ENCODE assay signal across 9 cellular contexts in the genomic region with DNA sequence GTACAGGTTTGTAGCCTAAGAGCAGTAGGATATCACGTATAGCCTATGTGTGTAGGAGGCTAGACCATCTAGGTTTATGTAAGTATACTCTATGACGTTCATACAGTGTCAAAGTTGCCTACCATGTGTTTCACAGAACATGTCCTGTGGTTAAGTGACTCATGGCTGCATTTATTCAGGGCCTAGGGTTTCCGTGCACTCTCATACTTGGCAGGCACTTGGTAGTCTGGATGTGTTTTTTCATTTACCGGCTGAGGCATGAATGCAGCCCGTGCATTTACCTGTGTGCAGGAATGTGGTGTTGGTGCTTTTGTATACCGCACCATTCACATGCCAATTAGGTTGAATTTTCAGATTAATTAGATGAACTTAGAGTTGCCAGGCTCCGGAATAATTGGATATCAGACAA.
DNase-seq lines count a peak whose midpoint lies in the region; ATAC-seq and TF ChIP-seq lines count a peak whose summit lies in the region.
"Had no signal": no experiment of that assay in that cellular context is flagged by ENCODE, and none has a peak within 500 bp of the region (broad histone marks: within the 10 kb centered on the region; RNA-seq: fewer than 3 reads in every experiment).

No MANE protein-coding gene starts in this region.

- H3K4me3 ChIP-seq in choroid plexus epithelial cell (ENCODE audit: low read depth, low read length) = no peak overlapping the region
- H3K4me3 ChIP-seq: BLaER1 had no signal

- ATAC-seq in GM21528 (IDR thresholded peaks at IDR 0.05; ENCODE audit: low FRiP score, unreplicated experiment) (no peak), GM21526 (IDR thresholded peaks at IDR 0.05; ENCODE audit: low FRiP score, unreplicated experiment) (no peak)

- peak; percentile 8 to 28 for DNase-seq in activated CD4-positive, alpha-beta T cell treated with anti-CD3 and anti-CD28 coated beads for 24 hours (ENCODE audit: low read depth in 2 of 2)
- DNase-seq in activated CD4-positive, alpha-beta T cell treated with anti-CD3 and anti-CD28 coated beads for 1 hour = no peak
- DNase-seq in SW480 (ENCODE audit: low spot score) (peak; percentile 91), choroid plexus epithelial cell (ENCODE audit: low read depth) (peak; percentile 99), UCSD-AML1 (lab: John Stamatoyannopoulos, UW; ENCODE audit: unreplicated experiment) (no peak)
- peak; percentile 16 to 34 for DNase-seq in stimulated activated CD4-positive, alpha-beta T cell treated with anti-CD3 and anti-CD28 coated beads, Interleukin-2, amount 100 ng/mL, for 48 hours

- no peak for TF ChIP-seq CTCF in choroid plexus epithelial cell (conservative IDR thresholded peaks at IDR 0.05; ENCODE audit: low read depth, low read length)

Comparison
In these comparisons a context has a peak if more than half of its experiments do, and no peak if none do; other contexts are left out.
1. DNase-seq: peak in activated CD4-positive, alpha-beta T cell treated with anti-CD3 and anti-CD28 coated beads for 24 hours (2 of 2), SW480 (single experiment), choroid plexus epithelial cell (single experiment) and stimulated activated CD4-positive, alpha-beta T cell treated with anti-CD3 and anti-CD28 coated beads, Interleukin-2, amount 100 ng/mL, for 48 hours (2 of 2); none in activated CD4-positive, alpha-beta T cell treated with anti-CD3 and anti-CD28 coated beads for 1 hour (single experiment) and UCSD-AML1 (single experiment).